Comparison of ENCODE assay signal across 16 cellular contexts in genomic region chr3:29275309-29275708, GRCh38. TPM values are rescaled to one million over a fixed set of nuclear protein-coding genes. Genes with fewer than 3 reads are reported as not detected.
A peak's percentile ranks its signal among the peaks of the same experiment; 100 is the strongest.
DNase-seq lines count a peak whose midpoint lies in the region; ATAC-seq, FAIRE-seq and TF ChIP-seq lines count a peak whose summit lies in the region.
"Had no signal": no experiment of that assay in that cellular context is flagged by ENCODE, and none has a peak within 500 bp of the region (broad histone marks: within the 10 kb centered on the region; RNA-seq: fewer than 3 reads in every experiment).

No MANE protein-coding gene starts in this region.

- TF ChIP-seq RAD21 in K562 (CRISPR knock-in tag; conservative IDR thresholded peaks at IDR 0.05 in 1 of 2, IDR thresholded peaks at IDR 0.05 in 1 of 2): no peak

- no peak overlapping the region for H3K27ac ChIP-seq in K562 (ENCODE audit: extremely low read depth, low read depth, low read length)
- no peak overlapping the region for H3K27ac ChIP-seq in testis
- H3K27ac ChIP-seq: body of pancreas, dorsolateral prefrontal cortex had no signal

- no peaks in the 10 kb centered on the region for H3K9me1 ChIP-seq in K562 (ENCODE audit: control insufficient read depth, insufficient read depth, low read length)

- no peaks in the 10 kb centered on the region for H3K79me2 ChIP-seq in K562 (ENCODE audit: control insufficient read depth, insufficient read depth, low read length)

- H3K27me3 ChIP-seq in K562 (ENCODE audit: control insufficient read depth in 2 of 2, insufficient read depth in 2 of 2, low read length in 2 of 2): no peaks in the 10 kb centered on the region
- H3K27me3 ChIP-seq in testis: no peaks in the 10 kb centered on the region
- H3K27me3 ChIP-seq: body of pancreas, dorsolateral prefrontal cortex had no signal

- WGBS in K562 (ENCODE audit: insufficient coverage, low coverage, missing lambda C conversion rate): 0% methylated on average over 3 of the region's 3 CpGs
- WGBS in testis, 2 donors: 44 to 66% methylated on average over 3 of the region's 3 CpGs

- H3K4me1 ChIP-seq in K562 (replicated peaks in 1 of 2; ENCODE audit: control insufficient read depth in 2 of 2, insufficient read depth in 2 of 2, low read length in 2 of 2) (no peaks in the 10 kb centered on the region), testis (peaks cover 3% of the 10 kb centered on the region)
- H3K4me1 ChIP-seq: body of pancreas had no signal

- TF ChIP-seq CTCF in K562 (IDR thresholded peaks at IDR 0.05 in 2 of 3, conservative IDR thresholded peaks at IDR 0.05 in 1 of 3; ENCODE audit: insufficient read depth in 2 of 3, low read depth in 1 of 3, low read length in 3 of 3) (no peak), testis (IDR thresholded peaks at IDR 0.05) (no peak)

- H3K36me3 ChIP-seq in K562 (ENCODE audit: control insufficient read depth, insufficient read depth, low read length) (no peaks in the 10 kb centered on the region), testis (ENCODE audit: low read depth, missing control alignments) (no peaks in the 10 kb centered on the region)

- POLR2A ChIA-PET in K562 (lab: Yijun Ruan, JAX): no interaction called here

- no peaks in the 10 kb centered on the region for H4K20me1 ChIP-seq in K562 (replicated peaks; ENCODE audit: control insufficient read depth, insufficient read depth, low read length)

- ATAC-seq in K562 (no peak), left ventricle myocardium superior (peak; percentile 47)
- ATAC-seq: body of pancreas had no signal

- no peak for TF ChIP-seq EP300 in K562 (IDR thresholded peaks at IDR 0.05; ENCODE audit: low read length)

- FAIRE-seq in K562 (lab: Jason Lieb, UNC): no peak

- no peak overlapping the region for H3K4me3 ChIP-seq in K562
- H3K4me3 ChIP-seq in testis: no peak overlapping the region
- H3K4me3 ChIP-seq: body of pancreas, dorsolateral prefrontal cortex had no signal

- TF ChIP-seq POLR2A in K562 (conservative IDR thresholded peaks at IDR 0.05) (no peak), testis (IDR thresholded peaks at IDR 0.05) (no peak)

- no TSS peak for BruUV-seq in K562 (replicated peaks; lab: Mats Ljungman, UMichigan)

- in situ Hi-C loops in K562 (cut with MboI): no loop called here

- intact Hi-C loops in K562 (cut with micrococcal nuclease) (no loop called here), left ventricle myocardium superior (cut with micrococcal nuclease) (no loop called here), testis (cut with DNase I; ENCODE audit: low total_unique reads) (no loop called here), posterior cingulate gyrus (cut with DNase I) (no loop called here)

- CTCF ChIA-PET in K562 (lab: Yijun Ruan, JAX; ENCODE audit: low intra/inter-chr PET ratio): no interaction called here

- no peak overlapping the region for H2AFZ ChIP-seq in K562 (ENCODE audit: low read depth, low read length)

- DNase-seq in DMS53 (lab: John Stamatoyannopoulos, UW) (peak; percentile 0), DMS53 treated with DMSO at 0.1 percent for 48 hours (lab: John Stamatoyannopoulos, UW; ENCODE audit: unreplicated experiment) (no peak), K562 (ENCODE audit: extremely low read depth in 1 of 4, low spot score in 3 of 4) (no peak), left ventricle myocardium superior (peak; percentile 47), testis (peak; percentile 58), posterior cingulate gyrus (no peak), COR-L47 (lab: John Stamatoyannopoulos, UW) (no peak), OCI-M2 (lab: John Stamatoyannopoulos, UW; ENCODE audit: unreplicated experiment) (no peak)
- DNase-seq: 8988T; activated naive CD4-positive, alpha-beta T cell; dorsolateral prefrontal cortex; immature natural killer cell; KG1; NCI-H1436; nucleus accumbens had no signal

- H3K4me2 ChIP-seq in K562 (ENCODE audit: insufficient read depth, low read length): no peak overlapping the region

- no peaks in the 10 kb centered on the region; the same call in 1 of the 2 replicates for H3K9me3 ChIP-seq in K562 (replicated peaks; ENCODE audit: control insufficient read depth, insufficient read depth, low read depth, low read length)
- H3K9me3 ChIP-seq in testis: no peaks in the 10 kb centered on the region
- H3K9me3 ChIP-seq: body of pancreas had no signal

- H3K9ac ChIP-seq in K562 (ENCODE audit: insufficient read depth in 1 of 2, low read depth in 2 of 2, low read length in 2 of 2): no peak overlapping the region

TF ChIP-seq in K562, 482 proteins besides CTCF, POLR2A, EP300 and RAD21 (continues in another document):
- TF ChIP-seq ESRRA (IDR thresholded peaks at IDR 0.05; ENCODE audit: borderline replicate concordance, low read depth): no peak
- peak; percentile 10; the same call in 1 of the 2 replicates for TF ChIP-seq TFE3 (CRISPR knock-in tag; IDR thresholded peaks at IDR 0.05)
- TF ChIP-seq MLLT1 (IDR thresholded peaks at IDR 0.05): no peak
- peak; percentile 34 for TF ChIP-seq USF2 (CRISPR knock-in tag; IDR thresholded peaks at IDR 0.05)
- no peak for TF ChIP-seq ZBED1 (IDR thresholded peaks at IDR 0.05)

RNA-seq across cellular contexts. Expression of gene RBMS3, which starts 5.6 kb away (rescaled TPM):
- not detected in 2 replicates for total RNA-seq in K562 (2011; cell fraction: chromatin; rRNA removed; ENCODE audit: low replicate concordance)
- not detected in 2 replicates for total RNA-seq in K562 (2011; cell fraction: nucleolus; rRNA removed)
- total RNA-seq in K562 (2011; cell fraction: nucleoplasm; rRNA removed): not detected in 2 replicates
- total RNA-seq in K562 (2014; rRNA removed): not detected in 2 replicates
- not detected in 2 replicates for total RNA-seq in K562 (2014; rRNA removed; fragmentation: Illumina TruSeq; extraction: Trizol)
- total RNA-seq in K562 (2015; rRNA removed; fragmentation: Illumina TruSeq; extraction: Trizol): not detected in 2 replicates
- 0.20 TPM in 2 replicates for total RNA-seq in K562 (2021)
- not detected in 2 replicates for polyA plus RNA-seq in K562 (2011; rRNA removed)
- polyA plus RNA-seq in K562 (2011; cell fraction: cytosol; rRNA removed): not detected in 2 replicates
- not detected in 2 replicates for polyA plus RNA-seq in K562 (2011; cell fraction: nucleus; rRNA removed)
- not detected in 2 replicates for polyA plus RNA-seq in K562 (2012)
- polyA plus RNA-seq in K562 (2014; fragmentation: Illumina TruSeq; extraction: Trizol): not detected in 2 replicates
- not detected for polyA plus RNA-seq in K562 (2014; fragmentation: Nextera tagmentation; extraction: Ambion mirVana)
- polyA plus RNA-seq in K562 (2014; rRNA removed): not detected in 2 replicates
- polyA minus RNA-seq in K562 (2011; rRNA and poly(A)+ RNA removed): not detected in 2 replicates
- not detected in 2 replicates for polyA minus RNA-seq in K562 (2011; cell fraction: cytosol; rRNA and poly(A)+ RNA removed)
- polyA minus RNA-seq in K562 (2011; cell fraction: nucleus; rRNA and poly(A)+ RNA removed): not detected in 2 replicates
- total RNA-seq in left ventricle myocardium superior: 20.7 TPM
- total RNA-seq in testis: 10 to 100 TPM; 19.7 to 36.2 TPM
- 5.6 TPM for polyA plus RNA-seq in testis (ENCODE audit: insufficient read depth, low read depth, low replicate concordance)
- polyA plus RNA-seq: immature natural killer cell had no signal

Comparison
In these comparisons a context has a peak if more than half of its experiments do, and no peak if none do; other contexts are left out.
1. DNase-seq: peak in DMS53 (single experiment), left ventricle myocardium superior (single experiment) and testis (single experiment); none in DMS53 treated with DMSO at 0.1 percent for 48 hours (single experiment), K562 (0 of 4), posterior cingulate gyrus (0 of 10), COR-L47 (single experiment) and OCI-M2 (single experiment).
2. RNA of gene RBMS3, which starts 5.6 kb away (total RNA-seq): 19.7 to 36.2 TPM in testis and 20.7 TPM in left ventricle myocardium superior (single experiment); 0.20 TPM in K562; every median in the first group is over 10 times any median in the second.